In the genomic region with DNA sequence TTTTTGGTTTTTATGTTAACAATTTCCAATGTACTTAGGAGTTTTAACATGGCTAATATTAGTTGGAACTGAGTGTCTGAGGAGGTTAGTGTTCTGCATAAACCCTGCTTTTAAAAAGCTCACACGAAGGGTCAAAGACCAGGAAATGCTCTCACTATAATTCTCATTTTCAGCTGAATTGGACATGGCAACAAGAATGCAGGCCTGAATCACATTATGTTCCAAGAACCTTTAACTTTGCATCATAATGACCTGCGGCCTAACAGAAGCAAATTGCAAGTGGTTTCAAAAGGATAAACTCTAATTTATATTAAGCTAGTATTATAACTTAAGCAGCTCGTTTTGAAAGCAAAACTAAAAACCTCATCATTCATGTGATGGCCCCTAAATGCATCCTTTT, we compare ENCODE assay signal across 28 cellular contexts.
DNase-seq lines count a peak whose midpoint lies in the region; ATAC-seq and TF ChIP-seq lines count a peak whose summit lies in the region.
"Had no signal": no experiment of that assay in that cellular context is flagged by ENCODE, and none has a peak within 500 bp of the region (broad histone marks: within the 10 kb centered on the region; RNA-seq: fewer than 3 reads in every experiment).

No MANE protein-coding gene starts in this region.

- no peak for TF ChIP-seq POLR2A in sigmoid colon (IDR thresholded peaks at IDR 0.05)

- H3K4me3 Mint-ChIP-seq in neural crest cell, result peak overlapping the region; percentile 8
- H3K4me3 Mint-ChIP-seq: CD14-positive monocyte; CD8-positive, alpha-beta memory T cell; HFFc6 had no signal

- no peak for TF ChIP-seq EP300 in sigmoid colon (IDR thresholded peaks at IDR 0.05)

- intact Hi-C loops in sigmoid colon (cut with DNase I), result no loop called here

- no peak for TF ChIP-seq CTCF in neural crest cell (conservative IDR thresholded peaks at IDR 0.05)
- no peak for TF ChIP-seq CTCF in sigmoid colon (IDR thresholded peaks at IDR 0.05)

- H3K9me3 ChIP-seq in adipocyte (ENCODE audit: control insufficient read depth, low read length), result no peaks in the 10 kb centered on the region
- H3K9me3 ChIP-seq in sigmoid colon, result no peaks in the 10 kb centered on the region
- H3K9me3 ChIP-seq: BE2C had no signal

- no peak overlapping the region for H3K9ac ChIP-seq in adipocyte (ENCODE audit: low read length)

- no peaks in the 10 kb centered on the region for H3K36me3 ChIP-seq in adipocyte (ENCODE audit: control insufficient read depth, insufficient read depth, low read length, severe bottlenecking)
- no peaks in the 10 kb centered on the region for H3K36me3 ChIP-seq in sigmoid colon
- H3K36me3 ChIP-seq: BE2C had no signal

- peaks cover 12% of the 10 kb centered on the region for H3K36me3 Mint-ChIP-seq in neural crest cell (ENCODE audit: low read depth)
- H3K36me3 Mint-ChIP-seq: CD14-positive monocyte had no signal

- peak; percentile 45 for DNase-seq in NCI-H2227 treated with DMSO at 0.1 percent for 48 hours (lab: John Stamatoyannopoulos, UW)
- no peak for DNase-seq in NCI-H2227 (lab: John Stamatoyannopoulos, UW; ENCODE audit: unreplicated experiment)
- DNase-seq in adipocyte (ENCODE audit: low read depth), result peak; percentile 7
- DNase-seq in neural crest cell (ENCODE audit: low read depth, low spot score), result no peak
- no peak for DNase-seq in activated CD4-positive, alpha-beta T cell treated with anti-CD3 and anti-CD28 coated beads, Interleukin-2, amount 50 U/mL, for 48 hours
- no peak for DNase-seq in sigmoid colon
- DNase-seq: BE2C; CD8-positive, alpha-beta memory T cell; DMS 273 treated with DMSO at 0.1 percent for 48 hours; DMS79; EL; GDM1; H7; HFFc6; Karpas-422; NCI-H1105 treated with DMSO at 0.1 percent for 48 hours; NCI-H146; NCI-H1930; NCI-H2107; NCI-H446 treated with DMSO at 0.1 percent for 48 hours; NCI-H526; NCI-H82; SHP77 had no signal

- peaks cover 9% of the 10 kb centered on the region for H3K9me3 Mint-ChIP-seq in neural crest cell

- no peak overlapping the region for H3K27ac ChIP-seq in sigmoid colon
- H3K27ac ChIP-seq: 22Rv1, RWPE1 had no signal

- H3K27ac Mint-ChIP-seq in neural crest cell (ENCODE audit: unreplicated experiment), result no peak overlapping the region
- H3K27ac Mint-ChIP-seq: CD14-positive monocyte; CD8-positive, alpha-beta memory T cell; HFFc6 had no signal

- H3K4me1 ChIP-seq in adipocyte (ENCODE audit: control insufficient read depth, insufficient read depth, low read length), result no peaks in the 10 kb centered on the region
- H3K4me1 ChIP-seq in sigmoid colon, result no peaks in the 10 kb centered on the region
- H3K4me1 ChIP-seq: BE2C had no signal

- WGBS in sigmoid colon, 2 donors, result 52 to 63% methylated on average over 3 of the region's 3 CpGs

- peaks cover 60% of the 10 kb centered on the region for H3K4me1 Mint-ChIP-seq in neural crest cell
- H3K4me1 Mint-ChIP-seq: CD14-positive monocyte had no signal

- H3K27me3 ChIP-seq in adipocyte (replicated peaks; ENCODE audit: control insufficient read depth, insufficient read depth, low read length) (no peaks in the 10 kb centered on the region), sigmoid colon (no peaks in the 10 kb centered on the region)
- H3K27me3 ChIP-seq: BE2C had no signal

- H3K27me3 Mint-ChIP-seq in neural crest cell (ENCODE audit: low read depth), result no peaks in the 10 kb centered on the region

- no peak for ATAC-seq in GM21423 (IDR thresholded peaks at IDR 0.05; ENCODE audit: unreplicated experiment)
- ATAC-seq: GM12878 had no signal

- no peak overlapping the region for H3K4me3 ChIP-seq in adipocyte (ENCODE audit: low read length)
- H3K4me3 ChIP-seq in sigmoid colon, result no peak overlapping the region
- H3K4me3 ChIP-seq: GM12878 had no signal

Comparison
In these comparisons a context has a peak if more than half of its experiments do, and no peak if none do; other contexts are left out.
1. DNase-seq: peak in NCI-H2227 treated with DMSO at 0.1 percent for 48 hours (single experiment) and adipocyte (single experiment); none in NCI-H2227 (single experiment), neural crest cell (single experiment), activated CD4-positive, alpha-beta T cell treated with anti-CD3 and anti-CD28 coated beads, Interleukin-2, amount 50 U/mL, for 48 hours (0 of 2) and sigmoid colon (single experiment).